ENCODE assay signal across 24 cellular contexts in genomic region chr4:140448162-140448561, GRCh38. TPM values are rescaled to one million over a fixed set of nuclear protein-coding genes. Genes with fewer than 3 reads are reported as not detected.
DNase-seq lines count a peak whose midpoint lies in the region; FAIRE-seq and TF ChIP-seq lines count a peak whose summit lies in the region.
"Had no signal": no experiment of that assay in that cellular context is flagged by ENCODE, and none has a peak within 500 bp of the region (broad histone marks: within the 10 kb centered on the region; RNA-seq: fewer than 3 reads in every experiment).

No MANE protein-coding gene starts in this region.

- CTCF ChIA-PET in PC-9 (lab: Charles Lee) = no interaction called here

- no TSS peak for BruUV-seq in PC-9 (replicated peaks; lab: Mats Ljungman, UMichigan)

- TF ChIP-seq CTCF in D721Med (IDR thresholded peaks at IDR 0.05; ENCODE audit: insufficient read depth, missing control alignments) (no peak), PC-9 (conservative IDR thresholded peaks at IDR 0.05) (no peak)

- no peak overlapping the region for H3K27ac ChIP-seq in PC-9
- H3K27ac ChIP-seq: SK-N-MC had no signal

- no peak overlapping the region for H2AFZ ChIP-seq in PC-9

- POLR2A ChIA-PET in PC-9 (lab: Charles Lee; ENCODE audit: unreplicated experiment) = no interaction called here

- intact Hi-C loops in PC-9 (cut with micrococcal nuclease; ENCODE audit: unreplicated experiment) = no loop called here
- intact Hi-C loops in activated T-helper 1 cell treated with anti-CD3 and anti-CD28 coated beads, Interleukin-12 subunit alpha, Interleukin-12 subunit beta, Interleukin-2, Interleukin-4 antibody, amounts not matched to agents 30 ng/mL and 10 ng/mL and 1 ng/mL, durations not matched to agents 14 hours and 24 hours and 36 hours (cut with micrococcal nuclease) = no loop called here

- H3K4me1 ChIP-seq in PC-9 (replicated peaks; ENCODE audit: insufficient read depth) = peaks cover 18% of the 10 kb centered on the region
- H3K4me1 ChIP-seq: BE2C had no signal

- no peaks in the 10 kb centered on the region for H3K27me3 ChIP-seq in PC-9 (ENCODE audit: insufficient read depth, low read depth)
- H3K27me3 ChIP-seq: BE2C had no signal

- FAIRE-seq in D721Med (lab: Jason Lieb, UNC) = peak; percentile 76
- FAIRE-seq: G401.6, H54 had no signal

- no peaks in the 10 kb centered on the region for H3K36me3 ChIP-seq in PC-9 (ENCODE audit: low read depth)
- H3K36me3 ChIP-seq: BE2C had no signal

- no peaks in the 10 kb centered on the region for H3K4me1 Mint-ChIP-seq in activated T-helper 1 cell treated with anti-CD3 and anti-CD28 coated beads, Interleukin-12 subunit alpha, Interleukin-12 subunit beta, Interleukin-2, Interleukin-4 antibody, amounts not matched to agents 30 ng/mL and 10 ng/mL and 1 ng/mL, durations not matched to agents 14 hours and 24 hours and 36 hours (ENCODE audit: low read depth)

- no peak overlapping the region for H3K4me3 ChIP-seq in PC-9
- H3K4me3 ChIP-seq: SK-N-MC had no signal

- no peaks in the 10 kb centered on the region for H4K20me1 ChIP-seq in PC-9 (ENCODE audit: insufficient read depth)

- DNase-seq in D721Med (ENCODE audit: insufficient read length, low spot score) (no peak), H4 (ENCODE audit: low spot score) (peak; percentile 19), PC-9 (no peak), SKM-1 (lab: John Stamatoyannopoulos, UW; ENCODE audit: unreplicated experiment) (no peak), iPS-NIHi7 (ENCODE audit: extremely low spot score) (no peak), NCI-H2196 treated with DMSO at 0.1 percent for 48 hours (lab: John Stamatoyannopoulos, UW; ENCODE audit: unreplicated experiment) (no peak)
- no peak for DNase-seq in activated T-helper 1 cell treated with anti-CD3 and anti-CD28 coated beads, Interleukin-12 subunit alpha, Interleukin-12 subunit beta, Interleukin-2, Interleukin-4 antibody, amounts not matched to agents 30 ng/mL and 10 ng/mL and 1 ng/mL, durations not matched to agents 14 hours and 24 hours and 36 hours (ENCODE audit: low spot score)
- DNase-seq: ACHN, BE2C, Calu3, DMS153, IMR-90, KG1, NCI-H1092, NCI-H1417 treated with DMSO at 0.1 percent for 48 hours, NCI-H1694 treated with DMSO at 0.1 percent for 48 hours, NCI-H524 treated with DMSO at 0.1 percent for 48 hours, SIG-M5, SW 1271 had no signal

- H3K36me3 Mint-ChIP-seq in activated T-helper 1 cell treated with anti-CD3 and anti-CD28 coated beads, Interleukin-12 subunit alpha, Interleukin-12 subunit beta, Interleukin-2, Interleukin-4 antibody, amounts not matched to agents 30 ng/mL and 10 ng/mL and 1 ng/mL, durations not matched to agents 14 hours and 24 hours and 36 hours (ENCODE audit: low read depth) = no peaks in the 10 kb centered on the region

- H3K9me3 ChIP-seq in PC-9 (ENCODE audit: insufficient read depth, low read depth) = no peaks in the 10 kb centered on the region

- peaks cover 13% of the 10 kb centered on the region for H3K27me3 Mint-ChIP-seq in activated T-helper 1 cell treated with anti-CD3 and anti-CD28 coated beads, Interleukin-12 subunit alpha, Interleukin-12 subunit beta, Interleukin-2, Interleukin-4 antibody, amounts not matched to agents 30 ng/mL and 10 ng/mL and 1 ng/mL, durations not matched to agents 14 hours and 24 hours and 36 hours (ENCODE audit: insufficient read depth)

- no peaks in the 10 kb centered on the region for H3K9me2 ChIP-seq in PC-9 (ENCODE audit: insufficient read depth)

- H3K4me3 Mint-ChIP-seq in activated T-helper 1 cell treated with anti-CD3 and anti-CD28 coated beads, Interleukin-12 subunit alpha, Interleukin-12 subunit beta, Interleukin-2, Interleukin-4 antibody, amounts not matched to agents 30 ng/mL and 10 ng/mL and 1 ng/mL, durations not matched to agents 14 hours and 24 hours and 36 hours = no peak overlapping the region
- H3K4me3 Mint-ChIP-seq: T-helper 1 cell treated with Interleukin-12 subunit alpha and Interleukin-12 subunit beta and Interleukin-4 antibody, amounts not matched to agents 30 μg/mL and 1 μg/mL, for 36 hours had no signal

- H3K4me2 ChIP-seq in PC-9 = peak overlapping the region; percentile 38

- no peaks in the 10 kb centered on the region for H3K9me3 Mint-ChIP-seq in activated T-helper 1 cell treated with anti-CD3 and anti-CD28 coated beads, Interleukin-12 subunit alpha, Interleukin-12 subunit beta, Interleukin-2, Interleukin-4 antibody, amounts not matched to agents 30 ng/mL and 10 ng/mL and 1 ng/mL, durations not matched to agents 14 hours and 24 hours and 36 hours
- H3K9me3 Mint-ChIP-seq: T-helper 1 cell treated with Interleukin-12 subunit alpha and Interleukin-12 subunit beta and Interleukin-4 antibody, amounts not matched to agents 30 μg/mL and 1 μg/mL, for 36 hours had no signal

- no peaks in the 10 kb centered on the region for H3K79me2 ChIP-seq in PC-9 (ENCODE audit: low read depth)

- no peak overlapping the region for H3K27ac Mint-ChIP-seq in activated T-helper 1 cell treated with anti-CD3 and anti-CD28 coated beads, Interleukin-12 subunit alpha, Interleukin-12 subunit beta, Interleukin-2, Interleukin-4 antibody, amounts not matched to agents 30 ng/mL and 10 ng/mL and 1 ng/mL, durations not matched to agents 14 hours and 24 hours and 36 hours
- H3K27ac Mint-ChIP-seq: T-helper 1 cell treated with Interleukin-12 subunit alpha and Interleukin-12 subunit beta and Interleukin-4 antibody, amounts not matched to agents 30 μg/mL and 1 μg/mL, for 36 hours had no signal

- H3F3A ChIP-seq in PC-9 (ENCODE audit: insufficient read depth, low read depth) = 0 out of 2 replicates have a peak, but pooled peaks cover 4% of the 10 kb centered on the region

RNA-seq across cellular contexts. Expression of gene CLGN, which starts 20.7 kb away (rescaled TPM):
- total RNA-seq in H4 (2014; rRNA removed; shearing (Covaris generic)) = 2.5 and 4.6 TPM in 2 replicates
- total RNA-seq in PC-9 (2021) = 0.35 and 0.38 TPM in 2 replicates
- not detected in 2 replicates for total RNA-seq in activated T-helper 1 cell treated with anti-CD3 and anti-CD28 coated beads, Interleukin-12 subunit alpha, Interleukin-12 subunit beta, Interleukin-2, Interleukin-4 antibody, amounts not matched to agents 30 ng/mL and 10 ng/mL and 1 ng/mL, durations not matched to agents 14 hours and 24 hours and 36 hours

RNA-seq across cellular contexts. Expression of gene MGAT4D, which starts 49.9 kb away (rescaled TPM):
- total RNA-seq in H4 (2014; rRNA removed; shearing (Covaris generic)) = not detected in 2 replicates
- not detected in 2 replicates for total RNA-seq in PC-9 (2021)
- not detected in 2 replicates for total RNA-seq in activated T-helper 1 cell treated with anti-CD3 and anti-CD28 coated beads, Interleukin-12 subunit alpha, Interleukin-12 subunit beta, Interleukin-2, Interleukin-4 antibody, amounts not matched to agents 30 ng/mL and 10 ng/mL and 1 ng/mL, durations not matched to agents 14 hours and 24 hours and 36 hours
- total RNA-seq: Calu3, Daoy, IMR-90 had no signal
